Comparison of ENCODE assay signal across 35 cellular contexts in genomic region chr13:90857921-90858320, GRCh38.
"Had no signal": no experiment of that assay in that cellular context is flagged by ENCODE, and none has a peak within 500 bp of the region (broad histone marks: within the 10 kb centered on the region; RNA-seq: fewer than 3 reads in every experiment).

No MANE protein-coding gene starts in this region.

- H3K4me3 Mint-ChIP-seq: activated B cell treated with CpG ODN at 0.5 μM for 24 hours; activated CD4-positive, alpha-beta memory T cell treated with anti-CD3 and anti-CD28 coated beads for 36 hours; activated CD4-positive, alpha-beta T cell treated with anti-CD3 and anti-CD28 coated beads, Interleukin-2, amount 10 ng/mL, durations not matched to agents 24 days and 14 days; activated CD8-positive, alpha-beta T cell treated with anti-CD3 and anti-CD28 coated beads for 36 hours; activated naive CD4-positive, alpha-beta T cell treated with anti-CD3 and anti-CD28 coated beads for 36 hours; activated naive CD8-positive, alpha-beta T cell treated with anti-CD3 and anti-CD28 coated beads for 36 hours; activated T-cell treated with anti-CD3 and anti-CD28 coated beads, Interleukin-2, amount 50 U/mL, for 4 hours; activated T-cell treated with anti-CD3 and anti-CD28 coated beads, Interleukin-2, amount 50 U/mL, for 72 hours; activated T-helper 1 cell treated with anti-CD3 and anti-CD28 coated beads, Interleukin-12 subunit alpha, Interleukin-12 subunit beta, Interleukin-2, Interleukin-4 antibody, amounts not matched to agents 30 ng/mL and 10 ng/mL and 1 ng/mL, durations not matched to agents 14 hours and 24 hours and 36 hours; activated T-helper 17 cell treated with anti-CD3 and anti-CD28 coated beads, Interleukin-2, amount 50 U/mL, for 72 hours; T-helper 2 cell treated with Interferon-gamma antibody and Interleukin-4, amounts not matched to agents 5 μg/mL and 100 μg/mL, for 36 hours had no signal

- H3K9me3 Mint-ChIP-seq: activated B cell treated with CpG ODN at 0.5 μM for 24 hours; activated CD4-positive, alpha-beta T cell treated with anti-CD3 and anti-CD28 coated beads, Interleukin-2, amount 10 ng/mL, durations not matched to agents 24 days and 14 days; activated CD8-positive, alpha-beta T cell treated with anti-CD3 and anti-CD28 coated beads for 36 hours; activated naive CD8-positive, alpha-beta T cell treated with anti-CD3 and anti-CD28 coated beads for 36 hours; activated T-cell treated with anti-CD3 and anti-CD28 coated beads, Interleukin-2, amount 50 U/mL, for 4 hours; activated T-helper 1 cell treated with anti-CD3 and anti-CD28 coated beads, Interleukin-12 subunit alpha, Interleukin-12 subunit beta, Interleukin-2, Interleukin-4 antibody, amounts not matched to agents 30 ng/mL and 10 ng/mL and 1 ng/mL, durations not matched to agents 14 hours and 24 hours and 36 hours; T-helper 2 cell treated with Interferon-gamma antibody and Interleukin-4, amounts not matched to agents 5 μg/mL and 100 μg/mL, for 36 hours had no signal

- H3K36me3 ChIP-seq: adrenal gland, brain microvascular endothelial cell, breast epithelium had no signal

- DNase-seq: activated B cell treated with CpG ODN at 0.5 μM for 24 hours; activated CD4-positive, alpha-beta memory T cell treated with anti-CD3 and anti-CD28 coated beads for 36 hours; activated CD4-positive, alpha-beta T cell treated with anti-CD3 and anti-CD28 coated beads for 4 hours; activated CD4-positive, alpha-beta T cell treated with anti-CD3 and anti-CD28 coated beads, Interleukin-2, amount 10 ng/mL, durations not matched to agents 24 days and 14 days; activated CD4-positive, alpha-beta T cell treated with anti-CD3 and anti-CD28 coated beads, Interleukin-2, amount 50 U/mL, for 1 hour; activated CD4-positive, alpha-beta T cell treated with anti-CD3 and anti-CD28 coated beads, Interleukin-2, amount 50 U/mL, for 4 hours; activated CD4-positive, CD25-positive, alpha-beta regulatory T cell treated with anti-CD3 and anti-CD28 coated beads, Interleukin-2, amount 50 U/mL, for 72 hours; activated CD8-positive, alpha-beta memory T cell treated with anti-CD3 and anti-CD28 coated beads, Interleukin-2, amount 50 U/mL, for 4 hours; activated CD8-positive, alpha-beta T cell treated with anti-CD3 and anti-CD28 coated beads for 36 hours; activated effector memory CD4-positive, alpha-beta T cell treated with anti-CD3 and anti-CD28 coated beads, Interleukin-2, amount 50 U/mL, for 16 hours; activated gamma-delta T cell treated with Interleukin-2 at 50 U/mL for 16 hours; activated naive CD4-positive, alpha-beta T cell; activated naive CD4-positive, alpha-beta T cell treated with anti-CD3 and anti-CD28 coated beads for 36 hours; activated naive CD4-positive, alpha-beta T cell treated with anti-CD3 and anti-CD28 coated beads, Interleukin-2, amount 50 U/mL, for 16 hours; activated naive CD8-positive, alpha-beta T cell treated with anti-CD3 and anti-CD28 coated beads for 36 hours; activated T-cell treated with anti-CD3 and anti-CD28 coated beads for 4 hours; activated T-cell treated with anti-CD3 and anti-CD28 coated beads, Interleukin-2, amount 50 U/mL, for 1 hour; activated T-cell treated with anti-CD3 and anti-CD28 coated beads, Interleukin-2, amount 50 U/mL, for 4 hours; activated T-cell treated with anti-CD3 and anti-CD28 coated beads, Interleukin-2, amount 50 U/mL, for 72 hours; adrenal gland; amniotic stem cell; aorta; body of pancreas; brain microvascular endothelial cell; central memory CD4-positive, alpha-beta T cell; T-helper 2 cell; T-helper 9 cell had no signal

- FAIRE-seq: astrocyte, TTC549 had no signal

- H3K4me3 ChIP-seq: adrenal gland, body of pancreas, breast epithelium had no signal

- H3K27ac Mint-ChIP-seq: activated B cell treated with CpG ODN at 0.5 μM for 24 hours; activated CD4-positive, alpha-beta memory T cell treated with anti-CD3 and anti-CD28 coated beads for 36 hours; activated CD4-positive, alpha-beta T cell treated with anti-CD3 and anti-CD28 coated beads, Interleukin-2, amount 10 ng/mL, durations not matched to agents 24 days and 14 days; activated CD8-positive, alpha-beta T cell treated with anti-CD3 and anti-CD28 coated beads for 36 hours; activated naive CD4-positive, alpha-beta T cell treated with anti-CD3 and anti-CD28 coated beads for 36 hours; activated naive CD4-positive, alpha-beta T cell treated with anti-CD3 and anti-CD28 coated beads, Interleukin-2, amount 50 U/mL, for 72 hours; activated naive CD8-positive, alpha-beta T cell treated with anti-CD3 and anti-CD28 coated beads for 36 hours; activated T-cell treated with anti-CD3 and anti-CD28 coated beads, Interleukin-2, amount 50 U/mL, for 72 hours; activated T-helper 1 cell treated with anti-CD3 and anti-CD28 coated beads, Interleukin-12 subunit alpha, Interleukin-12 subunit beta, Interleukin-2, Interleukin-4 antibody, amounts not matched to agents 30 ng/mL and 10 ng/mL and 1 ng/mL, durations not matched to agents 14 hours and 24 hours and 36 hours; activated T-helper 17 cell treated with anti-CD3 and anti-CD28 coated beads, Interleukin-2, amount 50 U/mL, for 72 hours; T-helper 2 cell treated with Interferon-gamma antibody and Interleukin-4, amounts not matched to agents 5 μg/mL and 100 μg/mL, for 36 hours had no signal

- H3K27me3 ChIP-seq: adrenal gland, body of pancreas, brain microvascular endothelial cell, breast epithelium had no signal

- H3K9me3 ChIP-seq: adrenal gland, body of pancreas, breast epithelium had no signal

- H3K4me1 Mint-ChIP-seq: activated B cell treated with CpG ODN at 0.5 μM for 24 hours; activated CD4-positive, alpha-beta T cell treated with anti-CD3 and anti-CD28 coated beads, Interleukin-2, amount 10 ng/mL, durations not matched to agents 24 days and 14 days; activated naive CD8-positive, alpha-beta T cell treated with anti-CD3 and anti-CD28 coated beads for 36 hours; activated T-helper 17 cell treated with anti-CD3 and anti-CD28 coated beads, Interleukin-2, amount 50 U/mL, for 72 hours had no signal

- H3K36me3 Mint-ChIP-seq: activated CD4-positive, alpha-beta memory T cell treated with anti-CD3 and anti-CD28 coated beads for 36 hours; activated naive CD4-positive, alpha-beta T cell treated with anti-CD3 and anti-CD28 coated beads, Interleukin-2, amount 50 U/mL, for 72 hours; activated naive CD8-positive, alpha-beta T cell treated with anti-CD3 and anti-CD28 coated beads for 36 hours had no signal

- H3K27me3 Mint-ChIP-seq: activated B cell treated with CpG ODN at 0.5 μM for 24 hours; activated CD4-positive, alpha-beta memory T cell treated with anti-CD3 and anti-CD28 coated beads for 36 hours; activated CD4-positive, alpha-beta T cell treated with anti-CD3 and anti-CD28 coated beads, Interleukin-2, amount 10 ng/mL, durations not matched to agents 24 days and 14 days; activated CD8-positive, alpha-beta T cell treated with anti-CD3 and anti-CD28 coated beads for 36 hours; activated naive CD8-positive, alpha-beta T cell treated with anti-CD3 and anti-CD28 coated beads for 36 hours; activated T-helper 17 cell treated with anti-CD3 and anti-CD28 coated beads, Interleukin-2, amount 50 U/mL, for 72 hours had no signal

- H3K27ac ChIP-seq: adrenal gland, body of pancreas, brain microvascular endothelial cell, breast epithelium, VCaP had no signal

- H3K4me1 ChIP-seq: adrenal gland, body of pancreas, breast epithelium had no signal

- ATAC-seq: activated CD8-positive, alpha-beta T cell treated with anti-CD3 and anti-CD28 coated beads for 36 hours; activated naive CD4-positive, alpha-beta T cell treated with anti-CD3 and anti-CD28 coated beads, Interleukin-2, amount 50 U/mL, for 72 hours; activated T-cell treated with anti-CD3 and anti-CD28 coated beads, Interleukin-2, amount 50 U/mL, for 4 hours; activated T-cell treated with anti-CD3 and anti-CD28 coated beads, Interleukin-2, amount 50 U/mL, for 72 hours; activated T-helper 17 cell treated with anti-CD3 and anti-CD28 coated beads, Interleukin-2, amount 50 U/mL, for 72 hours; body of pancreas had no signal
